In genomic region chr15:52790941-52791751, GRCh38 we compare ENCODE assay signal across 8 cellular contexts. TPM values are rescaled to one million over a fixed set of nuclear protein-coding genes. Genes with fewer than 3 reads are reported as not detected.
DNase-seq lines count a peak whose midpoint lies in the region; ATAC-seq, FAIRE-seq and TF ChIP-seq lines count a peak whose summit lies in the region.

No MANE protein-coding gene starts in this region.

- CTCF ChIA-PET in CD4-positive, alpha-beta memory T cell (lab: Charles Lee; ENCODE audit: partially characterized antibody), result interaction anchor here (1.0 to 1.3 kb wide), 3 partner anchors 10 to 13 kb away, joined by 3 to 5 read pairs (median 4); no protein-coding TSS in a partner anchor
- CTCF ChIA-PET in endothelial cell of umbilical vein (lab: Charles Lee), result no interaction called here

- no peak overlapping the region for H3K9ac ChIP-seq in endothelial cell of umbilical vein (replicated peaks; ENCODE audit: extremely low read depth, insufficient read depth, low read length)

- BruUV-seq in endothelial cell of umbilical vein (replicated peaks; lab: Mats Ljungman, UMichigan), result no TSS peak

- H3K9me3 Mint-ChIP-seq in CD4-positive, alpha-beta memory T cell, result peaks cover 0 to 11% (median 4%) of the 10 kb centered on the region in 8 donors
- H3K9me3 Mint-ChIP-seq in neural crest cell, result no peaks in the 10 kb centered on the region

- peak overlapping the region; percentile 17 for H3K4me2 ChIP-seq in endothelial cell of umbilical vein (ENCODE audit: insufficient read depth, low read length)

- ATAC-seq in HG02798 (IDR thresholded peaks at IDR 0.05; ENCODE audit: poor library complexity, unreplicated experiment) (no peak), HG03342 (IDR thresholded peaks at IDR 0.05; ENCODE audit: unreplicated experiment) (no peak)

- intact Hi-C loops in CD4-positive, alpha-beta memory T cell (cut with micrococcal nuclease), result no loop called here
- intact Hi-C loops in endothelial cell of umbilical vein (cut with micrococcal nuclease), result no loop called here

- H3K9me1 ChIP-seq in endothelial cell of umbilical vein (replicated peaks; ENCODE audit: control insufficient read depth, extremely low read depth, insufficient read depth, low read length), result no peaks in the 10 kb centered on the region

- H3K27ac ChIP-seq in CD4-positive, alpha-beta memory T cell (ENCODE audit: low read depth, low read length), result no peak overlapping the region
- H3K27ac ChIP-seq in endothelial cell of umbilical vein (ENCODE audit: insufficient read depth, low read depth, low read length), result no peak overlapping the region

- peak overlapping the region; percentile 51 for H2AFZ ChIP-seq in endothelial cell of umbilical vein (ENCODE audit: low read depth, low read length)

- peaks cover 4 to 54% (median 19%) of the 10 kb centered on the region in 4 donors for H3K4me1 Mint-ChIP-seq in CD4-positive, alpha-beta memory T cell
- H3K4me1 Mint-ChIP-seq in neural crest cell, result peaks cover 44% of the 10 kb centered on the region

- no peaks in the 10 kb centered on the region for H3K9me3 ChIP-seq in CD4-positive, alpha-beta memory T cell (ENCODE audit: control insufficient read depth in 1 of 2, low read length in 2 of 2)
- H3K9me3 ChIP-seq in endothelial cell of umbilical vein (replicated peaks; ENCODE audit: control insufficient read depth, insufficient read depth, low read length), result no peaks in the 10 kb centered on the region

- no peak for TF ChIP-seq POLR2A in endothelial cell of umbilical vein (IDR thresholded peaks at IDR 0.05; ENCODE audit: low read depth, low read length)

- peak overlapping the region; percentile 13 to 85 (median 70) for H3K4me3 Mint-ChIP-seq in CD4-positive, alpha-beta memory T cell
- peak overlapping the region; percentile 90 for H3K4me3 Mint-ChIP-seq in neural crest cell

- H3K4me1 ChIP-seq in CD4-positive, alpha-beta memory T cell (ENCODE audit: insufficient read depth, low read length), result peaks cover 29% of the 10 kb centered on the region
- H3K4me1 ChIP-seq in endothelial cell of umbilical vein (ENCODE audit: control insufficient read depth, extremely low read depth, insufficient read depth, low read length), result peaks cover 9% of the 10 kb centered on the region

- no peak for FAIRE-seq in endothelial cell of umbilical vein (lab: Jason Lieb, UNC)

- POLR2A ChIA-PET in CD4-positive, alpha-beta memory T cell (lab: Charles Lee; ENCODE audit: partially characterized antibody), result no interaction called here
- POLR2A ChIA-PET in endothelial cell of umbilical vein (lab: Charles Lee), result no interaction called here

- H4K20me1 ChIP-seq in endothelial cell of umbilical vein (replicated peaks; ENCODE audit: control insufficient read depth, extremely low read depth, insufficient read depth, low read length), result no peaks in the 10 kb centered on the region

- no peaks in the 10 kb centered on the region for H3K36me3 Mint-ChIP-seq in CD4-positive, alpha-beta memory T cell
- H3K36me3 Mint-ChIP-seq in neural crest cell (ENCODE audit: low read depth), result peaks cover 19% of the 10 kb centered on the region

- dilution Hi-C loops in endothelial cell of umbilical vein (cut with MboI; ENCODE audit: extremely low pct_ligation_motif_present, low sequenced_read_pairs), result no loop called here

- no peaks in the 10 kb centered on the region for H3K79me2 ChIP-seq in endothelial cell of umbilical vein (ENCODE audit: control insufficient read depth, insufficient read depth, low read length)

- peaks cover 58% of the 10 kb centered on the region for H3K27me3 ChIP-seq in CD4-positive, alpha-beta memory T cell (ENCODE audit: insufficient read depth, low read length)
- H3K27me3 ChIP-seq in endothelial cell of umbilical vein (ENCODE audit: control insufficient read depth in 2 of 2, insufficient read depth in 2 of 2, low read length in 2 of 2), result peaks cover 83 to 92% of the 10 kb centered on the region in 2 experiments

- peaks cover 56 to 68% of the 10 kb centered on the region in 2 donors for H3K27me3 Mint-ChIP-seq in CD4-positive, alpha-beta memory T cell
- peaks cover 35% of the 10 kb centered on the region for H3K27me3 Mint-ChIP-seq in neural crest cell (ENCODE audit: low read depth)

- H3K4me3 ChIP-seq in CD4-positive, alpha-beta memory T cell (ENCODE audit: low read length in 2 of 2), result no peak overlapping the region
- peak overlapping the region in 1 of 3 experiments; percentile 15 for H3K4me3 ChIP-seq in endothelial cell of umbilical vein (replicated peaks in 1 of 3; ENCODE audit: insufficient read depth in 1 of 3, low read depth in 1 of 3, low read length in 3 of 3)

- H3K36me3 ChIP-seq in CD4-positive, alpha-beta memory T cell (ENCODE audit: insufficient read depth, low read length), result no peaks in the 10 kb centered on the region
- H3K36me3 ChIP-seq in endothelial cell of umbilical vein (ENCODE audit: control insufficient read depth in 2 of 2, extremely low read depth in 1 of 2, insufficient read depth in 2 of 2, low read length in 2 of 2), result no peaks in the 10 kb centered on the region

- TF ChIP-seq CTCF in endothelial cell of umbilical vein (IDR thresholded peaks at IDR 0.05; ENCODE audit: extremely low read depth in 1 of 2, insufficient read depth in 1 of 2, low read depth in 1 of 2, low read length in 2 of 2) (peak; percentile 4 to 31), neural crest cell (conservative IDR thresholded peaks at IDR 0.05) (peak; percentile 58)

- H3K27ac Mint-ChIP-seq in CD4-positive, alpha-beta memory T cell, result peak overlapping the region in 1 of 7 donors; percentile 24
- peak overlapping the region; percentile 86 for H3K27ac Mint-ChIP-seq in neural crest cell (ENCODE audit: unreplicated experiment)

- DNase-seq in CD4-positive, alpha-beta memory T cell, result no peak
- DNase-seq in NCI-H69 (lab: John Stamatoyannopoulos, UW), result peak; percentile 86
- no peak for DNase-seq in endothelial cell of umbilical vein (ENCODE audit: low read depth, low spot score)
- DNase-seq in neural crest cell (ENCODE audit: low read depth, low spot score), result peak; percentile 58
- no peak for DNase-seq in SKM-1 (lab: John Stamatoyannopoulos, UW; ENCODE audit: unreplicated experiment)
- no peak for DNase-seq in GM19238 (ENCODE audit: insufficient read length, low spot score)

TF ChIP-seq in endothelial cell of umbilical vein, 7 proteins besides CTCF, POLR2A, EP300 and RAD21:
- TF ChIP-seq GATA2 (IDR thresholded peaks at IDR 0.05; ENCODE audit: insufficient read depth, insufficient read length, low read depth, low read length), result no peak
- TF ChIP-seq EZH2 (IDR thresholded peaks at IDR 0.05; ENCODE audit: borderline replicate concordance, low read depth, low read length, severe bottlenecking), result peak; percentile 55
- no peak for TF ChIP-seq MAX (IDR thresholded peaks at IDR 0.05; ENCODE audit: insufficient read depth, insufficient read length)
- TF ChIP-seq JUN (IDR thresholded peaks at IDR 0.05; ENCODE audit: borderline replicate concordance, insufficient read depth, insufficient read length, low read depth), result no peak

RNA-seq across cellular contexts. Expression of gene ONECUT1, which starts 1.0 kb away (rescaled TPM):
- total RNA-seq in CD4-positive, alpha-beta memory T cell, result not detected
- polyA plus RNA-seq in CD4-positive, alpha-beta memory T cell, result not detected
- total RNA-seq in endothelial cell of umbilical vein (not detected in 2 replicates), neural crest cell (36.5 and 41.6 TPM in 2 replicates)
- polyA plus RNA-seq in endothelial cell of umbilical vein, result not detected in 2 replicates
- polyA plus RNA-seq in endothelial cell of umbilical vein (2011; cell fraction: cytosol; rRNA removed), result not detected in 2 replicates
- polyA plus RNA-seq in endothelial cell of umbilical vein (2011; cell fraction: nucleus; rRNA removed), result not detected in 2 replicates
- not detected in 2 replicates for polyA plus RNA-seq in endothelial cell of umbilical vein (2012)
- not detected in 2 replicates for polyA minus RNA-seq in endothelial cell of umbilical vein
- not detected for polyA minus RNA-seq in endothelial cell of umbilical vein (2011; cell fraction: cytosol; rRNA and poly(A)+ RNA removed)
- polyA minus RNA-seq in endothelial cell of umbilical vein (2011; cell fraction: nucleus; rRNA and poly(A)+ RNA removed), result not detected in 2 replicates

Comparison
In these comparisons a context has a peak if more than half of its experiments do, and no peak if none do; other contexts are left out.
1. DNase-seq: peak in NCI-H69 (single experiment) and neural crest cell (single experiment); none in CD4-positive, alpha-beta memory T cell (0 of 5), endothelial cell of umbilical vein (single experiment), SKM-1 (single experiment) and GM19238 (single experiment).
2. RNA of gene ONECUT1, which starts 1.0 kb away (total RNA-seq): 36.5 to 41.6 TPM in neural crest cell; not detected in CD4-positive, alpha-beta memory T cell and not detected in endothelial cell of umbilical vein; every median in the first group is over 10 times any median in the second.